In the genomic region with DNA sequence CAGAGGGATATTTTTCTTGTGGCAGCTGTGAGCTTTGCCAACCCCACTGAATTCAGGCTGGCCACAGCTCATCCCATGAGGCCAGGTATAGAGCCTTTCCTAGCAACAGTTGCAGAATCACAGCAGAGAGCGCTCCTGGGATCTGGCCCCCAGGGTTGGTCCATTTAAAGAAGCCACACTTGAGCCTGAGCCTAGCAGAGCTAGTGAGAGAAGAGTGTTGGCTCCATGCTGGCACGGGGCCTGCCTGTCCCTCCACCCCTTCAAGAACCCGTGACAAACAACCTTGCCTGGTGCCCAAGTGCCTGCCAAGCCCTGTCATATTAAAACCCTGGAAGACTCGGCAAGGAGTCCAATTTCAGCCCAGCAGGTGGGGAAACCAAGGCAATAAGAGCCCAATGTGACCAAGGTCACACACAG, we compare ENCODE assay signal across 10 cellular contexts.
A peak's percentile ranks its signal among the peaks of the same experiment; 100 is the strongest.
DNase-seq lines count a peak whose midpoint lies in the region; ATAC-seq and TF ChIP-seq lines count a peak whose summit lies in the region.
"Had no signal": no experiment of that assay in that cellular context is flagged by ENCODE, and none has a peak within 500 bp of the region (broad histone marks: within the 10 kb centered on the region; RNA-seq: fewer than 3 reads in every experiment).

No MANE protein-coding gene starts in this region.

- H3K9me3 ChIP-seq in adipocyte (ENCODE audit: control insufficient read depth, low read length) (no peaks in the 10 kb centered on the region), lung (ENCODE audit: control insufficient read depth in 2 of 2, insufficient read depth in 1 of 2, low read length in 1 of 2) (no peaks in the 10 kb centered on the region)

- H3K4me1 ChIP-seq in adipocyte (ENCODE audit: control insufficient read depth, insufficient read depth, low read length) (peaks cover 39% of the 10 kb centered on the region), lung (ENCODE audit: control insufficient read depth in 2 of 2, insufficient read depth in 2 of 2, low read length in 2 of 2) (peaks cover 24 to 40% of the 10 kb centered on the region in 2 donors)

- H3K4me1 Mint-ChIP-seq in type B pancreatic cell (ENCODE audit: unreplicated experiment) = peaks cover 76% of the 10 kb centered on the region

- DNase-seq in NCI-H1417 (lab: John Stamatoyannopoulos, UW) (peak; percentile 92 to 96 (median 94)), NCI-H1417 treated with DMSO at 0.1 percent for 48 hours (lab: John Stamatoyannopoulos, UW) (no peak), adipocyte (ENCODE audit: low read depth) (no peak), lung (ENCODE audit: low spot score) (peak; percentile 54), type B pancreatic cell (ENCODE audit: extremely low spot score, unreplicated experiment) (no peak), superior temporal gyrus (ENCODE audit: extremely low spot score) (no peak), globus pallidus (ENCODE audit: low spot score) (no peak)
- DNase-seq: effector memory CD8-positive, alpha-beta T cell had no signal

- TF ChIP-seq CTCF in lung (IDR thresholded peaks at IDR 0.05; ENCODE audit: control extremely low read depth, extremely low read depth) (no peak), type B pancreatic cell (conservative IDR thresholded peaks at IDR 0.05) (no peak)

- peak overlapping the region; percentile 79 for H3K4me3 Mint-ChIP-seq in type B pancreatic cell
- H3K4me3 Mint-ChIP-seq: effector memory CD8-positive, alpha-beta T cell; T-cell had no signal

- H3K27me3 Mint-ChIP-seq in type B pancreatic cell = no peaks in the 10 kb centered on the region
- H3K27me3 Mint-ChIP-seq: effector memory CD8-positive, alpha-beta T cell; T-cell had no signal

- no peaks in the 10 kb centered on the region for H3K27me3 ChIP-seq in adipocyte (replicated peaks; ENCODE audit: control insufficient read depth, insufficient read depth, low read length)
- no peaks in the 10 kb centered on the region for H3K27me3 ChIP-seq in lung (ENCODE audit: control insufficient read depth, insufficient read depth)

- H3K36me3 Mint-ChIP-seq in type B pancreatic cell = no peaks in the 10 kb centered on the region
- H3K36me3 Mint-ChIP-seq: T-cell had no signal

- 28 to 45% methylated on average over 4 of the region's 4 CpGs for WGBS in lung, 2 donors

- H3K9ac ChIP-seq in adipocyte (ENCODE audit: low read length) = peak overlapping the region; percentile 83

- peak overlapping the region; percentile 63 for H3K4me3 ChIP-seq in adipocyte (ENCODE audit: low read length)
- H3K4me3 ChIP-seq in lung = no peak overlapping the region

- H3K9me3 Mint-ChIP-seq in type B pancreatic cell = no peaks in the 10 kb centered on the region
- H3K9me3 Mint-ChIP-seq: effector memory CD8-positive, alpha-beta T cell; T-cell had no signal

- no peaks in the 10 kb centered on the region for H3K36me3 ChIP-seq in adipocyte (ENCODE audit: control insufficient read depth, insufficient read depth, low read length, severe bottlenecking)
- no peaks in the 10 kb centered on the region for H3K36me3 ChIP-seq in lung (ENCODE audit: control insufficient read depth in 2 of 2, insufficient read depth in 2 of 2, low read length in 2 of 2)

- peak overlapping the region; percentile 98 for H3K27ac Mint-ChIP-seq in type B pancreatic cell
- H3K27ac Mint-ChIP-seq: T-cell had no signal

- peak overlapping the region; percentile 92 to 96 for H3K27ac ChIP-seq in lung (ENCODE audit: low read depth in 1 of 2, low read length in 1 of 2)

- ATAC-seq in lung (ENCODE audit: insufficient read depth, low FRiP score) (no peak), GM19455 (IDR thresholded peaks at IDR 0.05; ENCODE audit: unreplicated experiment) (no peak)
- ATAC-seq: effector memory CD8-positive, alpha-beta T cell; T-cell had no signal

Comparison
In these comparisons a context has a peak if more than half of its experiments do, and no peak if none do; other contexts are left out.
1. DNase-seq: peak in NCI-H1417 (3 of 3) and lung (single experiment); none in NCI-H1417 treated with DMSO at 0.1 percent for 48 hours (single experiment), adipocyte (single experiment), type B pancreatic cell (single experiment), superior temporal gyrus (single experiment) and globus pallidus (single experiment).